ENCODE assay signal across 8 cellular contexts in the genomic region with DNA sequence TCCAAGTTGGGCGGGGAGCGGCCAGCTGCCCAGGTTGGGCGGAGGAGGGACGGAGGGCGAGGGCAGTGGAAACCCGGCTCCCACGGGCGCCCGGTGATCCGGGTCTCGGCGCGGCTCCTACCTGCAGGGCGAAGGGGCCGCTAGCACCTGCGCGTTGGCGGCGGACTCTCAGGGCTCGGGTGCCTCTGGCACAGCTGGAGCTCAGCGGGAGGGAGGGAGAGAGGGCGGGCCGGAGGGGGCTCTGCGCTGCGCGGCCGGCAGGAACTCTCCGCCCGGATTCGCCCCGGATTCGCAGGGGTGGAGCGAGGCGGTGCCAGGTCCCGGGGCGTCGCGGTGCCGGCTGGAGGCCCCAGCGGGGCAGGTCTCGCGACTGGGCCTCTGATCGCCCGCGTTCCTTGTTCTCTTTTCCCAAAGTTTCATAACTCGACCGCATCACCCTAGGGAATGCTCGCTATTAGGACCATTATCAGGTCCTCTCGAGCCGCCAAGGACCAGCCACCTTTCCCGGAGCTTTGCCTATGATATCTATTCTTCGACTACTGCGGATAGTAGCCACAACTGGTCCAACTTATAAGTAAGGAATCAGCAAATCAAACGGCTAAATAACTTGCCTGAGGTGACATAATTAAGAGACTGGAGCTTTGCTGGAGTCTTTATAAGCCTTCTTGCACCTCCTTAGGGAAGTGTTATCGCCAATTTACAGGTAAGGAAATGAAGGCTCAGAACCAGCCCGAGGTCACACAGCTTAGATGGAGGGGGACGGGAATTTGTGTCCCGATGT. TPM values are rescaled to one million over a fixed set of nuclear protein-coding genes. Genes with fewer than 3 reads are reported as not detected.
A peak's percentile ranks its signal among the peaks of the same experiment; 100 is the strongest.
DNase-seq lines count a peak whose midpoint lies in the region; ATAC-seq and TF ChIP-seq lines count a peak whose summit lies in the region.

A gene with protein sequence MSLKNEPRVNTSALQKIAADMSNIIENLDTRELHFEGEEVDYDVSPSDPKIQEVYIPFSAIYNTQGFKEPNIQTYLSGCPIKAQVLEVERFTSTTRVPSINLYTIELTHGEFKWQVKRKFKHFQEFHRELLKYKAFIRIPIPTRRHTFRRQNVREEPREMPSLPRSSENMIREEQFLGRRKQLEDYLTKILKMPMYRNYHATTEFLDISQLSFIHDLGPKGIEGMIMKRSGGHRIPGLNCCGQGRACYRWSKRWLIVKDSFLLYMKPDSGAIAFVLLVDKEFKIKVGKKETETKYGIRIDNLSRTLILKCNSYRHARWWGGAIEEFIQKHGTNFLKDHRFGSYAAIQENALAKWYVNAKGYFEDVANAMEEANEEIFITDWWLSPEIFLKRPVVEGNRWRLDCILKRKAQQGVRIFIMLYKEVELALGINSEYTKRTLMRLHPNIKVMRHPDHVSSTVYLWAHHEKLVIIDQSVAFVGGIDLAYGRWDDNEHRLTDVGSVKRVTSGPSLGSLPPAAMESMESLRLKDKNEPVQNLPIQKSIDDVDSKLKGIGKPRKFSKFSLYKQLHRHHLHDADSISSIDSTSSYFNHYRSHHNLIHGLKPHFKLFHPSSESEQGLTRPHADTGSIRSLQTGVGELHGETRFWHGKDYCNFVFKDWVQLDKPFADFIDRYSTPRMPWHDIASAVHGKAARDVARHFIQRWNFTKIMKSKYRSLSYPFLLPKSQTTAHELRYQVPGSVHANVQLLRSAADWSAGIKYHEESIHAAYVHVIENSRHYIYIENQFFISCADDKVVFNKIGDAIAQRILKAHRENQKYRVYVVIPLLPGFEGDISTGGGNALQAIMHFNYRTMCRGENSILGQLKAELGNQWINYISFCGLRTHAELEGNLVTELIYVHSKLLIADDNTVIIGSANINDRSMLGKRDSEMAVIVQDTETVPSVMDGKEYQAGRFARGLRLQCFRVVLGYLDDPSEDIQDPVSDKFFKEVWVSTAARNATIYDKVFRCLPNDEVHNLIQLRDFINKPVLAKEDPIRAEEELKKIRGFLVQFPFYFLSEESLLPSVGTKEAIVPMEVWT (minus strand): TSS at position 206 of the 781 bp plus-strand sequence. CDS start 72,432 bp downstream, outside the sequence.

- H4K20me1 ChIP-seq in PC-3 (ENCODE audit: low read length), result no peaks in the 10 kb centered on the region

- H3K4me3 Mint-ChIP-seq in CD4-positive, alpha-beta memory T cell, result peak within 1 kb of the TSS; percentile 77 to 90 (median 86)
- H3K4me3 Mint-ChIP-seq in activated naive CD4-positive, alpha-beta T cell treated with anti-CD3 and anti-CD28 coated beads, Interleukin-2, amount 50 U/mL, for 24 hours, result peak within 1 kb of the TSS; percentile 85

- peaks cover 9% of the 10 kb centered on the region for H3F3A ChIP-seq in PC-3 (ENCODE audit: low read length, unreplicated experiment)

- DNase-seq in CD4-positive, alpha-beta memory T cell, result peak in 3 of 5 donors; percentile 23 to 37 (median 32)
- DNase-seq in PC-3 (peak; percentile 80), glomerular visceral epithelial cell (ENCODE audit: extremely low spot score) (peak; percentile 83), aorta (peak in 1 of 2 donors; percentile 89)

- ATAC-seq in GM19324 (IDR thresholded peaks at IDR 0.05; ENCODE audit: low FRiP score, unreplicated experiment) (peak; percentile 50), HG03354 (IDR thresholded peaks at IDR 0.05; ENCODE audit: poor library complexity, severe bottlenecking, unreplicated experiment) (peak; percentile 58), PC-3 (peak; percentile 59), aorta (ENCODE audit: low FRiP score) (peak; percentile 87)

- H3K9ac ChIP-seq in PC-3 (ENCODE audit: low read length), result peak within 1 kb of the TSS; percentile 98

- CTCF ChIA-PET in CD4-positive, alpha-beta memory T cell (lab: Charles Lee; ENCODE audit: partially characterized antibody), result interaction anchor here (1.3 kb wide), 1 partner anchor 23 kb away, joined by 4 read pairs; no protein-coding TSS in a partner anchor
- CTCF ChIA-PET in PC-3 (lab: Charles Lee), result interaction anchor here (0.6 to 1.4 kb wide), 3 partner anchors 15 to 272 kb away, joined by 3 to 4 read pairs (median 3); no protein-coding TSS in a partner anchor

- H3K36me3 Mint-ChIP-seq in CD4-positive, alpha-beta memory T cell, result no peaks in the 10 kb centered on the region
- no peaks in the 10 kb centered on the region for H3K36me3 Mint-ChIP-seq in activated naive CD4-positive, alpha-beta T cell treated with anti-CD3 and anti-CD28 coated beads, Interleukin-2, amount 50 U/mL, for 24 hours

- H3K4me3 ChIP-seq in CD4-positive, alpha-beta memory T cell (ENCODE audit: low read length in 2 of 2), result peak within 1 kb of the TSS; percentile 32 to 46
- H3K4me3 ChIP-seq in PC-3 (ENCODE audit: low read length), result peak within 1 kb of the TSS; percentile 78
- H3K4me3 ChIP-seq in neutrophil (ENCODE audit: low read depth in 1 of 2, low read length in 1 of 2), result peak within 1 kb of the TSS; percentile 85 to 98
- peak within 1 kb of the TSS; percentile 30 to 32 for H3K4me3 ChIP-seq in aorta (ENCODE audit: low read length in 2 of 2)

- POLR2A ChIA-PET in CD4-positive, alpha-beta memory T cell (lab: Charles Lee; ENCODE audit: partially characterized antibody), result no interaction called here
- POLR2A ChIA-PET in PC-3 (lab: Charles Lee; ENCODE audit: unreplicated experiment), result interaction anchor here (0.5 to 2.3 kb wide), 16 partner anchors 9 to 1639 kb away, joined by 3 to 14 read pairs (median 5); no protein-coding TSS in a partner anchor

- peaks cover 13% of the 10 kb centered on the region for H3K4me1 ChIP-seq in CD4-positive, alpha-beta memory T cell (ENCODE audit: insufficient read depth, low read length)
- H3K4me1 ChIP-seq in PC-3 (ENCODE audit: insufficient read depth, low read length) (peaks cover 46% of the 10 kb centered on the region), neutrophil (ENCODE audit: control insufficient read depth in 1 of 2, insufficient read depth in 1 of 2, low read depth in 1 of 2, low read length in 1 of 2) (peaks cover 77 to 83% of the 10 kb centered on the region in 2 experiments), aorta (ENCODE audit: control insufficient read depth in 1 of 2, insufficient read depth in 2 of 2, low read length in 2 of 2) (no peaks in the 10 kb centered on the region)

- peaks cover 8% of the 10 kb centered on the region for H3K79me2 ChIP-seq in PC-3 (ENCODE audit: low read length)

- intact Hi-C loops in CD4-positive, alpha-beta memory T cell (cut with micrococcal nuclease), result no loop called here
- intact Hi-C loops in PC-3 (cut with micrococcal nuclease) (loop anchor here (1.0 to 5.0 kb wide), 2 partner anchors 19 to 157 kb away; no protein-coding TSS in a partner anchor), aorta (cut with DNase I) (no loop called here)

- TSS peak; percentile 64 for BruUV-seq in PC-3 (replicated peaks; lab: Mats Ljungman, UMichigan)

- H3K9me3 ChIP-seq in CD4-positive, alpha-beta memory T cell (ENCODE audit: control insufficient read depth in 1 of 2, low read length in 2 of 2), result no peaks in the 10 kb centered on the region
- H3K9me3 ChIP-seq in PC-3 (ENCODE audit: low read length) (no peaks in the 10 kb centered on the region), neutrophil (no peaks in the 10 kb centered on the region), aorta (ENCODE audit: control insufficient read depth, low read length) (no peaks in the 10 kb centered on the region)

- H3K36me3 ChIP-seq in CD4-positive, alpha-beta memory T cell (ENCODE audit: insufficient read depth, low read length), result no peaks in the 10 kb centered on the region
- H3K36me3 ChIP-seq in PC-3 (ENCODE audit: low read depth, low read length), result no peaks in the 10 kb centered on the region
- no peaks in the 10 kb centered on the region for H3K36me3 ChIP-seq in neutrophil
- no peaks in the 10 kb centered on the region for H3K36me3 ChIP-seq in aorta (ENCODE audit: control insufficient read depth in 1 of 2, insufficient read depth in 2 of 2, low read length in 1 of 2)

- H3K27me3 ChIP-seq in CD4-positive, alpha-beta memory T cell (ENCODE audit: insufficient read depth, low read length), result no peaks in the 10 kb centered on the region
- H3K27me3 ChIP-seq in PC-3 (ENCODE audit: low read length) (no peaks in the 10 kb centered on the region), neutrophil (no peaks in the 10 kb centered on the region), aorta (ENCODE audit: control insufficient read depth in 1 of 2, insufficient read depth in 2 of 2, low read length in 1 of 2) (no peaks in the 10 kb centered on the region)

- WGBS in aorta, 2 donors, result 3 to 4% methylated on average over 58 of the region's 58 CpGs

- no peaks in the 10 kb centered on the region for H3K9me2 ChIP-seq in PC-3 (replicated peaks; ENCODE audit: low read length)

- H3K4me2 ChIP-seq in PC-3 (ENCODE audit: low read length), result peak within 1 kb of the TSS; percentile 85

- peaks cover 18 to 23% of the 10 kb centered on the region in 2 donors for H3K27me3 Mint-ChIP-seq in CD4-positive, alpha-beta memory T cell
- H3K27me3 Mint-ChIP-seq in activated naive CD4-positive, alpha-beta T cell treated with anti-CD3 and anti-CD28 coated beads, Interleukin-2, amount 50 U/mL, for 24 hours, result peaks cover 29% of the 10 kb centered on the region

- TF ChIP-seq CTCF in PC-3 (conservative IDR thresholded peaks at IDR 0.05; ENCODE audit: low read depth, low read length) (no peak), neutrophil (IDR thresholded peaks at IDR 0.05) (no peak)

- H3K9me3 Mint-ChIP-seq in CD4-positive, alpha-beta memory T cell, result no peaks in the 10 kb centered on the region
- H3K9me3 Mint-ChIP-seq in activated naive CD4-positive, alpha-beta T cell treated with anti-CD3 and anti-CD28 coated beads, Interleukin-2, amount 50 U/mL, for 24 hours, result no peaks in the 10 kb centered on the region

- peak within 1 kb of the TSS; percentile 64 for H2AFZ ChIP-seq in PC-3 (ENCODE audit: low read length)

- peaks cover 11 to 19% (median 13%) of the 10 kb centered on the region in 4 donors for H3K4me1 Mint-ChIP-seq in CD4-positive, alpha-beta memory T cell
- H3K4me1 Mint-ChIP-seq in activated naive CD4-positive, alpha-beta T cell treated with anti-CD3 and anti-CD28 coated beads, Interleukin-2, amount 50 U/mL, for 24 hours, result peaks cover 18% of the 10 kb centered on the region

- H3K27ac Mint-ChIP-seq in CD4-positive, alpha-beta memory T cell, result peak within 1 kb of the TSS in 5 of 7 donors; percentile 8 to 65 (median 48)
- no peak within 1 kb of the TSS for H3K27ac Mint-ChIP-seq in activated naive CD4-positive, alpha-beta T cell treated with anti-CD3 and anti-CD28 coated beads, Interleukin-2, amount 50 U/mL, for 24 hours

- no peak within 1 kb of the TSS for H3K27ac ChIP-seq in CD4-positive, alpha-beta memory T cell (ENCODE audit: low read depth, low read length)
- peak within 1 kb of the TSS; percentile 90 for H3K27ac ChIP-seq in PC-3 (ENCODE audit: low read length)
- H3K27ac ChIP-seq in neutrophil, result peak within 1 kb of the TSS; percentile 91
- peak within 1 kb of the TSS in 1 of 2 donors; percentile 87 for H3K27ac ChIP-seq in aorta (ENCODE audit: low read depth in 1 of 2, low read length in 2 of 2)

RNA-seq across cellular contexts. Expression of the gene that starts here (rescaled TPM):
- total RNA-seq in CD4-positive, alpha-beta memory T cell, result 1 to 10 TPM; 1.2 to 2.0 TPM
- 1 to 10 TPM in 1 of 2 donors, not detected in 1; 1.3 TPM for polyA plus RNA-seq in CD4-positive, alpha-beta memory T cell
- total RNA-seq in PC-3 (2014; rRNA removed), result 7.3 and 8.3 TPM in 2 replicates
- total RNA-seq in aorta, result 10 to 100 TPM; 23.1 to 41.3 TPM
- polyA plus RNA-seq in aorta, result 10 to 100 TPM; 19.1 to 28.2 TPM

Comparison
In these comparisons a context has a peak if more than half of its experiments do, and no peak if none do; other contexts are left out.
1. RNA of the gene that starts here (polyA plus RNA-seq): 19.1 to 28.2 TPM in aorta; 1.3 TPM in CD4-positive, alpha-beta memory T cell; every median in the first group is over 4 times any median in the second.
2. H3K4me3 ChIP-seq: peak in every context shown above with its lines; median percentile 92 in neutrophil; 78 in PC-3; 39 in CD4-positive, alpha-beta memory T cell; 31 in aorta.
3. Peak in every context shown above with its lines, with median percentiles within 50 percentile points of each other: ATAC-seq.